ENCODE assay signal across 27 cellular contexts in genomic region chr20:39039261-39039660, GRCh38.
"Had no signal": no experiment of that assay in that cellular context is flagged by ENCODE, and none has a peak within 500 bp of the region (broad histone marks: within the 10 kb centered on the region; RNA-seq: fewer than 3 reads in every experiment).

No MANE protein-coding gene starts in this region.

- H3K27ac ChIP-seq: brain microvascular endothelial cell, pancreas, prostate gland, upper lobe of left lung, vagina had no signal

- H3K4me1 Mint-ChIP-seq: activated CD4-positive, alpha-beta memory T cell treated with anti-CD3 and anti-CD28 coated beads, Interleukin-2, amount 10 ng/mL, durations not matched to agents 7 days and 5 days; activated CD4-positive, alpha-beta T cell treated with anti-CD3 and anti-CD28 coated beads, Interleukin-2, amount 10 ng/mL, durations not matched to agents 7 days and 5 days; activated CD8-positive, alpha-beta memory T cell treated with anti-CD3 and anti-CD28 coated beads, Interleukin-2, amount 10 ng/mL, durations not matched to agents 7 days and 5 days; activated naive CD4-positive, alpha-beta T cell treated with anti-CD3 and anti-CD28 coated beads, Interleukin-2, amount 10 ng/mL, durations not matched to agents 7 days and 5 days; mesothelial cell of epicardium; naive thymus-derived CD4-positive, alpha-beta T cell; stimulated activated effector memory CD8-positive, alpha-beta T cell treated with anti-CD3 and anti-CD28 coated beads, Interleukin-12 subunit alpha, Interleukin-12 subunit beta, amount 100 ng/mL, for 72 hours had no signal

- H3K9me3 Mint-ChIP-seq: activated CD4-positive, alpha-beta memory T cell treated with anti-CD3 and anti-CD28 coated beads, Interleukin-2, amount 10 ng/mL, durations not matched to agents 7 days and 5 days; activated CD4-positive, alpha-beta T cell treated with anti-CD3 and anti-CD28 coated beads, Interleukin-2, amount 10 ng/mL, durations not matched to agents 7 days and 5 days; activated naive CD4-positive, alpha-beta T cell treated with anti-CD3 and anti-CD28 coated beads, Interleukin-2, amount 10 ng/mL, durations not matched to agents 7 days and 5 days; activated naive CD8-positive, alpha-beta T cell treated with anti-CD3 and anti-CD28 coated beads, Interleukin-2, amount 10 ng/mL, durations not matched to agents 7 days and 5 days; mesothelial cell of epicardium; naive thymus-derived CD4-positive, alpha-beta T cell; stimulated activated effector memory CD8-positive, alpha-beta T cell treated with anti-CD3 and anti-CD28 coated beads, Interleukin-12 subunit alpha, Interleukin-12 subunit beta, amount 100 ng/mL, for 72 hours; stimulated activated naive CD8-positive, alpha-beta T cell treated with anti-CD3 and anti-CD28 coated beads, Interleukin-15, Interleukin-2, amounts not matched to agents 100 ng/mL and 50 ng/mL, for 24 hours had no signal

- H3K27me3 ChIP-seq: brain microvascular endothelial cell, heart left ventricle, pancreas, upper lobe of left lung, vagina had no signal

- H3K9me3 ChIP-seq: heart left ventricle, pancreas, prostate gland, upper lobe of left lung, vagina had no signal

- H3K4me1 ChIP-seq: heart left ventricle, pancreas, prostate gland, upper lobe of left lung had no signal

- H3K27me3 Mint-ChIP-seq: activated CD4-positive, alpha-beta memory T cell treated with anti-CD3 and anti-CD28 coated beads, Interleukin-2, amount 10 ng/mL, durations not matched to agents 7 days and 5 days; activated CD4-positive, alpha-beta T cell treated with anti-CD3 and anti-CD28 coated beads, Interleukin-2, amount 10 ng/mL, durations not matched to agents 7 days and 5 days; activated CD8-positive, alpha-beta memory T cell treated with anti-CD3 and anti-CD28 coated beads, Interleukin-2, amount 10 ng/mL, durations not matched to agents 7 days and 5 days; activated naive CD4-positive, alpha-beta T cell treated with anti-CD3 and anti-CD28 coated beads, Interleukin-2, amount 10 ng/mL, durations not matched to agents 7 days and 5 days; activated naive CD8-positive, alpha-beta T cell treated with anti-CD3 and anti-CD28 coated beads, Interleukin-2, amount 10 ng/mL, durations not matched to agents 7 days and 5 days; naive thymus-derived CD4-positive, alpha-beta T cell; stimulated activated naive CD8-positive, alpha-beta T cell treated with anti-CD3 and anti-CD28 coated beads, Interleukin-15, Interleukin-2, amounts not matched to agents 100 ng/mL and 50 ng/mL, for 24 hours had no signal

- H3K27ac Mint-ChIP-seq: activated CD4-positive, alpha-beta memory T cell treated with anti-CD3 and anti-CD28 coated beads, Interleukin-2, amount 10 ng/mL, durations not matched to agents 7 days and 5 days; activated CD4-positive, alpha-beta T cell treated with anti-CD3 and anti-CD28 coated beads, Interleukin-2, amount 10 ng/mL, durations not matched to agents 7 days and 5 days; activated CD8-positive, alpha-beta memory T cell treated with anti-CD3 and anti-CD28 coated beads, Interleukin-2, amount 10 ng/mL, durations not matched to agents 7 days and 5 days; activated naive CD4-positive, alpha-beta T cell treated with anti-CD3 and anti-CD28 coated beads, Interleukin-2, amount 10 ng/mL, durations not matched to agents 7 days and 5 days; activated naive CD8-positive, alpha-beta T cell treated with anti-CD3 and anti-CD28 coated beads, Interleukin-2, amount 10 ng/mL, durations not matched to agents 7 days and 5 days; mesothelial cell of epicardium; naive thymus-derived CD4-positive, alpha-beta T cell; stimulated activated naive CD8-positive, alpha-beta T cell treated with anti-CD3 and anti-CD28 coated beads, Interleukin-15, Interleukin-2, amounts not matched to agents 100 ng/mL and 50 ng/mL, for 24 hours had no signal

- DNase-seq: activated CD4-positive, alpha-beta memory T cell treated with anti-CD3 and anti-CD28 coated beads, Interleukin-2, amount 10 ng/mL, durations not matched to agents 7 days and 5 days; activated CD4-positive, alpha-beta T cell treated with anti-CD3 and anti-CD28 coated beads, Interleukin-2, amount 10 ng/mL, durations not matched to agents 7 days and 5 days; activated CD4-positive, CD25-positive, alpha-beta regulatory T cell treated with anti-CD3 and anti-CD28 coated beads, Interleukin-2, amount 50 U/mL, for 72 hours; activated CD8-positive, alpha-beta memory T cell treated with anti-CD3 and anti-CD28 coated beads, Interleukin-2, amount 10 ng/mL, durations not matched to agents 7 days and 5 days; activated gamma-delta T cell; activated naive CD4-positive, alpha-beta T cell treated with anti-CD3 and anti-CD28 coated beads, Interleukin-2, amount 10 ng/mL, durations not matched to agents 7 days and 5 days; activated naive CD8-positive, alpha-beta T cell treated with anti-CD3 and anti-CD28 coated beads, Interleukin-2, amount 10 ng/mL, durations not matched to agents 7 days and 5 days; amniotic stem cell; brain microvascular endothelial cell; cortex of kidney; heart left ventricle; hypothalamus; naive thymus-derived CD4-positive, alpha-beta T cell; pancreas; retina; small intestine; stimulated activated CD4-positive, alpha-beta T cell treated with anti-CD3 and anti-CD28 coated beads, Interleukin-4, amount 100 ng/mL, for 24 hours; substantia nigra; T-helper 1 cell; upper lobe of left lung had no signal

- H3K4me3 Mint-ChIP-seq: activated CD4-positive, alpha-beta memory T cell treated with anti-CD3 and anti-CD28 coated beads, Interleukin-2, amount 10 ng/mL, durations not matched to agents 7 days and 5 days; activated CD4-positive, alpha-beta T cell treated with anti-CD3 and anti-CD28 coated beads, Interleukin-2, amount 10 ng/mL, durations not matched to agents 7 days and 5 days; activated CD8-positive, alpha-beta memory T cell treated with anti-CD3 and anti-CD28 coated beads, Interleukin-2, amount 10 ng/mL, durations not matched to agents 7 days and 5 days; activated naive CD4-positive, alpha-beta T cell treated with anti-CD3 and anti-CD28 coated beads, Interleukin-2, amount 10 ng/mL, durations not matched to agents 7 days and 5 days; activated naive CD8-positive, alpha-beta T cell treated with anti-CD3 and anti-CD28 coated beads, Interleukin-2, amount 10 ng/mL, durations not matched to agents 7 days and 5 days; mesothelial cell of epicardium; naive thymus-derived CD4-positive, alpha-beta T cell; stimulated activated effector memory CD8-positive, alpha-beta T cell treated with anti-CD3 and anti-CD28 coated beads, Interleukin-12 subunit alpha, Interleukin-12 subunit beta, amount 100 ng/mL, for 72 hours; stimulated activated naive CD8-positive, alpha-beta T cell treated with anti-CD3 and anti-CD28 coated beads, Interleukin-15, Interleukin-2, amounts not matched to agents 100 ng/mL and 50 ng/mL, for 24 hours had no signal

- ATAC-seq: activated CD8-positive, alpha-beta memory T cell treated with anti-CD3 and anti-CD28 coated beads, Interleukin-2, amount 10 ng/mL, durations not matched to agents 7 days and 5 days; esophagus mucosa; heart left ventricle; naive thymus-derived CD4-positive, alpha-beta T cell; pancreas; sciatic nerve; stimulated activated effector memory CD8-positive, alpha-beta T cell treated with anti-CD3 and anti-CD28 coated beads, Interleukin-12 subunit alpha, Interleukin-12 subunit beta, amount 100 ng/mL, for 72 hours had no signal

- H3K4me3 ChIP-seq: heart left ventricle, pancreas, prostate gland, upper lobe of left lung, vagina had no signal
